ENCODE assay signal across 25 cellular contexts in genomic region chr2:23565374-23565773, GRCh38.
DNase-seq lines count a peak whose midpoint lies in the region; ATAC-seq and TF ChIP-seq lines count a peak whose summit lies in the region.
"Had no signal": no experiment of that assay in that cellular context is flagged by ENCODE, and none has a peak within 500 bp of the region (broad histone marks: within the 10 kb centered on the region; RNA-seq: fewer than 3 reads in every experiment).

No MANE protein-coding gene starts in this region.

- no peak overlapping the region for H2BK5ac ChIP-seq in trophoblast cell (ENCODE audit: low read depth, low read length, poor library complexity)

- H4K12ac ChIP-seq in trophoblast cell (ENCODE audit: low read depth, low read length), result no peak overlapping the region

- H2BK12ac ChIP-seq in trophoblast cell (ENCODE audit: low read length), result peak overlapping the region; percentile 89

- H3K4me3 ChIP-seq in SJCRH30 (no peak overlapping the region), gastroesophageal sphincter (no peak overlapping the region), trophoblast cell (ENCODE audit: low read depth, low read length) (no peak overlapping the region), thoracic aorta (no peak overlapping the region)
- H3K4me3 ChIP-seq: body of pancreas, GM12878, skin epidermis had no signal

- DNase-seq in SJCRH30 (peak in 1 of 2 experiments; percentile 61), trophoblast cell (no peak), thoracic aorta (ENCODE audit: low spot score) (no peak), GM10248 (ENCODE audit: extremely low spot score) (no peak), dedifferentiated amniotic fluid mesenchymal stem cell (ENCODE audit: extremely low spot score) (no peak), A172 (ENCODE audit: low spot score) (no peak)
- DNase-seq: activated CD4-positive, alpha-beta T cell treated with anti-CD3 and anti-CD28 coated beads, Interleukin-2, amount 50 U/mL, for 4 hours; activated CD8-positive, alpha-beta memory T cell treated with anti-CD3 and anti-CD28 coated beads, Interleukin-2, amount 10 ng/mL, durations not matched to agents 7 days and 5 days; activated naive CD4-positive, alpha-beta T cell; activated T-cell treated with anti-CD3 and anti-CD28 coated beads, Interleukin-2, amount 50 U/mL, for 4 hours; body of pancreas; hippocampal formation; Karpas-422; NCI-H1930; NCI-H526 treated with DMSO at 0.1 percent for 48 hours; PC-3; T-helper 2 cell had no signal

- H3K27me3 ChIP-seq in SJCRH30 (no peaks in the 10 kb centered on the region), gastroesophageal sphincter (no peaks in the 10 kb centered on the region), trophoblast cell (ENCODE audit: insufficient read depth, low read length) (no peaks in the 10 kb centered on the region), thoracic aorta (replicated peaks; ENCODE audit: insufficient read depth) (no peaks in the 10 kb centered on the region)
- H3K27me3 ChIP-seq: body of pancreas had no signal

- peaks cover 39% of the 10 kb centered on the region for H3K4me1 ChIP-seq in SJCRH30
- peaks cover 0 to 95% (median 50%) of the 10 kb centered on the region in 3 donors for H3K4me1 ChIP-seq in gastroesophageal sphincter
- peaks cover 17 to 33% of the 10 kb centered on the region in 2 experiments for H3K4me1 ChIP-seq in trophoblast cell (ENCODE audit: control insufficient read depth in 1 of 2, insufficient read depth in 2 of 2, low read length in 2 of 2)
- H3K4me1 ChIP-seq in thoracic aorta (ENCODE audit: control insufficient read depth in 1 of 2, low read depth in 2 of 2), result peaks cover 26 to 65% of the 10 kb centered on the region in 2 donors

- no peak overlapping the region for H3K23ac ChIP-seq in trophoblast cell (ENCODE audit: low read length)

- no peaks in the 10 kb centered on the region for H3K79me2 ChIP-seq in trophoblast cell (ENCODE audit: control insufficient read depth, insufficient read depth, low read length, poor library complexity)

- H4K91ac ChIP-seq in trophoblast cell (ENCODE audit: low read depth, low read length), result peak overlapping the region; percentile 20

- POLR2A ChIA-PET in GM10248 (lab: Yijun Ruan, JAX), result no interaction called here

- H2AFZ ChIP-seq in trophoblast cell (ENCODE audit: insufficient read depth, low read length, poor library complexity), result no peak overlapping the region

- H3K36me3 ChIP-seq in SJCRH30 (no peaks in the 10 kb centered on the region; the same call in 1 of the 2 replicates), gastroesophageal sphincter (peaks cover 0 to 7% of the 10 kb centered on the region in 2 donors), trophoblast cell (ENCODE audit: control insufficient read depth in 1 of 2, insufficient read depth in 2 of 2, low read length in 2 of 2) (peaks cover 0 to 3% of the 10 kb centered on the region in 2 experiments), thoracic aorta (no peaks in the 10 kb centered on the region)
- H3K36me3 ChIP-seq: neutrophil had no signal

- peak overlapping the region; percentile 13 for H3K4ac ChIP-seq in trophoblast cell (ENCODE audit: low read depth, low read length)

- no peak overlapping the region for H3K4me2 ChIP-seq in trophoblast cell (ENCODE audit: low read length)

- peak overlapping the region; percentile 5 for H4K8ac ChIP-seq in trophoblast cell (ENCODE audit: low read depth, low read length)

- peak overlapping the region; percentile 79 for H3K27ac ChIP-seq in SJCRH30
- peak overlapping the region; percentile 71 to 85 (median 84) for H3K27ac ChIP-seq in gastroesophageal sphincter
- no peak overlapping the region for H3K27ac ChIP-seq in trophoblast cell (ENCODE audit: low read depth, low read length)
- peak overlapping the region; percentile 82 to 84 for H3K27ac ChIP-seq in thoracic aorta
- H3K27ac ChIP-seq: neutrophil had no signal

- no peak for TF ChIP-seq EP300 in gastroesophageal sphincter (IDR thresholded peaks at IDR 0.05)

- H2AK5ac ChIP-seq in trophoblast cell (ENCODE audit: low read length), result peak overlapping the region; percentile 17

- H3K79me1 ChIP-seq in trophoblast cell (ENCODE audit: low read length), result peaks cover 18% of the 10 kb centered on the region

- H3K18ac ChIP-seq in trophoblast cell (ENCODE audit: low read length), result peak overlapping the region; percentile 51

- no peak overlapping the region for H3K9ac ChIP-seq in trophoblast cell (ENCODE audit: low read length)

- TF ChIP-seq CTCF in gastroesophageal sphincter (IDR thresholded peaks at IDR 0.05) (no peak), thoracic aorta (IDR thresholded peaks at IDR 0.05) (no peak), GM10248 (IDR thresholded peaks at IDR 0.05; ENCODE audit: control extremely low read depth, extremely low read depth, low read depth, missing control alignments) (no peak)

- ATAC-seq in gastroesophageal sphincter (no peak), thoracic aorta (ENCODE audit: insufficient number of reproducible peaks, low FRiP score, low read depth) (no peak), HG02610 (IDR thresholded peaks at IDR 0.05; ENCODE audit: unreplicated experiment) (no peak)
- ATAC-seq: activated CD4-positive, CD25-positive, alpha-beta regulatory T cell treated with anti-CD3 and anti-CD28 coated beads, Interleukin-2, amount 50 U/mL, for 24 hours; activated CD8-positive, alpha-beta memory T cell treated with anti-CD3 and anti-CD28 coated beads, Interleukin-2, amount 10 ng/mL, durations not matched to agents 7 days and 5 days; activated T-cell treated with anti-CD3 and anti-CD28 coated beads, Interleukin-2, amount 50 U/mL, for 4 hours; GM12878; HCT116; PC-3; stimulated activated memory B cell treated with anti-CD40 and anti-IgM and Interleukin-4, amounts not matched to agents 10 μg/mL and 1 μg/mL and 100 μg/mL, for 72 hours had no signal

- peak overlapping the region; percentile 22 for H3K14ac ChIP-seq in trophoblast cell (ENCODE audit: low read length)

- TF ChIP-seq POLR2A in gastroesophageal sphincter (IDR thresholded peaks at IDR 0.05), result no peak

- 100% methylated on average over 1 of the region's 9 CpGs; no CpG with 5 or more reads in 1 of the 2 donors for WGBS in gastroesophageal sphincter (ENCODE audit: low coverage in 1 of 2), 2 donors
- WGBS in trophoblast cell (ENCODE audit: extremely low coverage, insufficient coverage, insufficient read length), result no CpG with 5 or more reads among the region's 9 CpGs

- H2BK120ac ChIP-seq in trophoblast cell (ENCODE audit: insufficient read depth, low read length, poor library complexity), result peak overlapping the region; percentile 44

- H3K9me3 ChIP-seq in SJCRH30 (replicated peaks), result no peaks in the 10 kb centered on the region
- H3K9me3 ChIP-seq in gastroesophageal sphincter, result no peaks in the 10 kb centered on the region
- no peaks in the 10 kb centered on the region for H3K9me3 ChIP-seq in trophoblast cell (ENCODE audit: insufficient read depth, low read depth, low read length)
- no peaks in the 10 kb centered on the region for H3K9me3 ChIP-seq in thoracic aorta
- H3K9me3 ChIP-seq: body of pancreas, neutrophil had no signal

- CTCF ChIA-PET in GM10248 (lab: Yijun Ruan, JAX), result no interaction called here
